ENCODE assay signal across 1 cellular context in the genomic region with DNA sequence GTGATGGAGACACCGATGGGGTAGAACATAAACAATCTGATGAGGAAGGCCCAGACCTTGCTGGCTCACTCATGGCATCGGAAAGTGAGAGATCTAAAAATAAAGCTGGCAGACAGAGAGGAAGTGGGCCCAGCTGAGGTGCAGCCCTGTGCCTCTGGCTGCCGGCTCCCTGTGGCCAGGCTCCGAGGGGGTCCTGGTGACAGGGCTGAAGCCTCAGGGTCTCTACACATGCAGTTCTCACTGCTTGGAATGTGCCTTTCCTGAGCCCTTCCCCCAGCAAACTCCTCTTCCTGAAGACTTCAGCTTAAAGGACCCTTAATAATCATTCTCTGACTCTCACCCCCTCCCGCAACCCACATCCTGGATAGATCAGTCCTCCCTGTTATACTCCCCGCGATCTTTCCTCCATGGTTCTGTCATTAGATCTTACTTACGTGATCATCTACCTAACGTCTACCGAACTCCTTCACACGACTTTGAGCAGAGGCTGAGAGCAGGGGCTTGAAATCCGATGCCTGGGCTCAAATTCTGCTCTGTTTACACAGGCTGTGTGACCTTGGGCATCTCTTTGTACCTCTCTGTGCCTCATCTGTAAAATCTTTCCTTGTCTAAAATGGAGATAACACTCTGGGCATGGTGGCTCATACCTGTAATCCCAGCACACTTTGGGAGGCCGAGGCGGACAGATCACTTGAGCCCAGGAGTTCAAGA.
TF ChIP-seq lines count a peak whose summit lies in the region.

No MANE protein-coding gene starts in this region.

TF ChIP-seq in IMR-90, 13 proteins besides CTCF, POLR2A, EP300 and RAD21:
- TF ChIP-seq SMC3 (IDR thresholded peaks at IDR 0.05; ENCODE audit: low read depth, low read length) (no peak), NFE2L2 (IDR thresholded peaks at IDR 0.05; ENCODE audit: low read depth, low read length) (no peak), RCOR1 (IDR thresholded peaks at IDR 0.05; ENCODE audit: insufficient replicate concordance, low read length) (no peak), MAZ (IDR thresholded peaks at IDR 0.05; ENCODE audit: borderline replicate concordance, low read depth, low read length) (no peak), FOS (IDR thresholded peaks at IDR 0.05; ENCODE audit: low read depth, low read length) (no peak), CHD1 (IDR thresholded peaks at IDR 0.05; ENCODE audit: low read depth, low read length) (no peak), MXI1 (IDR thresholded peaks at IDR 0.05; ENCODE audit: borderline replicate concordance, low read depth, low read length) (no peak), BHLHE40 (IDR thresholded peaks at IDR 0.05; ENCODE audit: low read depth, low read length) (no peak), CEBPB (IDR thresholded peaks at IDR 0.05; ENCODE audit: low read depth, low read length) (no peak), RFX5 (IDR thresholded peaks at IDR 0.05; ENCODE audit: low read depth, low read length) (no peak), MAFK (IDR thresholded peaks at IDR 0.05; ENCODE audit: low read depth, low read length) (no peak)
- TF ChIP-seq, protein P1, sequence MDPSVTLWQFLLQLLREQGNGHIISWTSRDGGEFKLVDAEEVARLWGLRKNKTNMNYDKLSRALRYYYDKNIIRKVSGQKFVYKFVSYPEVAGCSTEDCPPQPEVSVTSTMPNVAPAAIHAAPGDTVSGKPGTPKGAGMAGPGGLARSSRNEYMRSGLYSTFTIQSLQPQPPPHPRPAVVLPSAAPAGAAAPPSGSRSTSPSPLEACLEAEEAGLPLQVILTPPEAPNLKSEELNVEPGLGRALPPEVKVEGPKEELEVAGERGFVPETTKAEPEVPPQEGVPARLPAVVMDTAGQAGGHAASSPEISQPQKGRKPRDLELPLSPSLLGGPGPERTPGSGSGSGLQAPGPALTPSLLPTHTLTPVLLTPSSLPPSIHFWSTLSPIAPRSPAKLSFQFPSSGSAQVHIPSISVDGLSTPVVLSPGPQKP (IDR thresholded peaks at IDR 0.05; ENCODE audit: borderline replicate concordance, low read depth, low read length), result no peak
- TF ChIP-seq, protein P2, sequence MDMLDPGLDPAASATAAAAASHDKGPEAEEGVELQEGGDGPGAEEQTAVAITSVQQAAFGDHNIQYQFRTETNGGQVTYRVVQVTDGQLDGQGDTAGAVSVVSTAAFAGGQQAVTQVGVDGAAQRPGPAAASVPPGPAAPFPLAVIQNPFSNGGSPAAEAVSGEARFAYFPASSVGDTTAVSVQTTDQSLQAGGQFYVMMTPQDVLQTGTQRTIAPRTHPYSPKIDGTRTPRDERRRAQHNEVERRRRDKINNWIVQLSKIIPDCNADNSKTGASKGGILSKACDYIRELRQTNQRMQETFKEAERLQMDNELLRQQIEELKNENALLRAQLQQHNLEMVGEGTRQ (IDR thresholded peaks at IDR 0.05; ENCODE audit: low read depth, low read length), result no peak
